Comparison of ENCODE assay signal across 21 cellular contexts in genomic region chrX:64580605-64581004, GRCh38.
"Had no signal": no experiment of that assay in that cellular context is flagged by ENCODE, and none has a peak within 500 bp of the region (broad histone marks: within the 10 kb centered on the region; RNA-seq: fewer than 3 reads in every experiment).

No MANE protein-coding gene starts in this region.

- ATAC-seq: activated CD4-positive, alpha-beta T cell treated with anti-CD3 and anti-CD28 coated beads for 36 hours; activated CD8-positive, alpha-beta memory T cell treated with anti-CD3 and anti-CD28 coated beads, Interleukin-2, amount 10 ng/mL, durations not matched to agents 7 days and 5 days; foreskin keratinocyte; mucosa of descending colon; right cardiac atrium; stimulated activated naive CD8-positive, alpha-beta T cell treated with anti-CD3 and anti-CD28 coated beads, Interleukin-15, amount 100 ng/mL, for 72 hours had no signal

- H3K4me3 Mint-ChIP-seq: activated CD4-positive, alpha-beta memory T cell treated with anti-CD3 and anti-CD28 coated beads for 36 hours; activated CD4-positive, alpha-beta T cell treated with anti-CD3 and anti-CD28 coated beads for 36 hours; activated CD8-positive, alpha-beta memory T cell treated with anti-CD3 and anti-CD28 coated beads, Interleukin-2, amount 10 ng/mL, durations not matched to agents 7 days and 5 days; activated naive CD8-positive, alpha-beta T cell treated with anti-CD3 and anti-CD28 coated beads, Interleukin-2, amount 10 ng/mL, durations not matched to agents 7 days and 5 days; stimulated activated naive CD8-positive, alpha-beta T cell treated with anti-CD3 and anti-CD28 coated beads, Interleukin-15, amount 100 ng/mL, for 72 hours; T-helper 1 cell treated with Interleukin-12 subunit alpha and Interleukin-12 subunit beta and Interleukin-4 antibody, amounts not matched to agents 30 μg/mL and 1 μg/mL, for 36 hours had no signal

- H3K27me3 Mint-ChIP-seq: activated CD4-positive, alpha-beta memory T cell treated with anti-CD3 and anti-CD28 coated beads for 36 hours; activated CD4-positive, alpha-beta T cell treated with anti-CD3 and anti-CD28 coated beads for 36 hours; activated CD8-positive, alpha-beta memory T cell treated with anti-CD3 and anti-CD28 coated beads, Interleukin-2, amount 10 ng/mL, durations not matched to agents 7 days and 5 days; activated naive CD8-positive, alpha-beta T cell treated with anti-CD3 and anti-CD28 coated beads, Interleukin-2, amount 10 ng/mL, durations not matched to agents 7 days and 5 days; naive B cell; stimulated activated naive CD8-positive, alpha-beta T cell treated with anti-CD3 and anti-CD28 coated beads, Interleukin-15, amount 100 ng/mL, for 72 hours had no signal

- H3K36me3 ChIP-seq: left ventricle myocardium inferior, suprapubic skin, transverse colon, uterus had no signal

- H3K9me3 ChIP-seq: left ventricle myocardium inferior, mucosa of descending colon, psoas muscle, suprapubic skin, transverse colon, uterus had no signal

- DNase-seq: activated CD8-positive, alpha-beta memory T cell treated with anti-CD3 and anti-CD28 coated beads, Interleukin-2, amount 10 ng/mL, durations not matched to agents 7 days and 5 days; activated naive CD8-positive, alpha-beta T cell treated with anti-CD3 and anti-CD28 coated beads, Interleukin-2, amount 10 ng/mL, durations not matched to agents 7 days and 5 days; amygdala; caudate nucleus; foreskin keratinocyte; kidney glomerular epithelial cell; left ventricle myocardium inferior; mammary epithelial cell; mucosa of descending colon; naive B cell; psoas muscle; right cardiac atrium; stimulated activated naive CD8-positive, alpha-beta T cell treated with anti-CD3 and anti-CD28 coated beads, Interleukin-15, amount 100 ng/mL, for 72 hours; transverse colon; uterus had no signal

- H3K36me3 Mint-ChIP-seq: activated CD4-positive, alpha-beta memory T cell treated with anti-CD3 and anti-CD28 coated beads for 36 hours; activated CD8-positive, alpha-beta memory T cell treated with anti-CD3 and anti-CD28 coated beads, Interleukin-2, amount 10 ng/mL, durations not matched to agents 7 days and 5 days; activated naive CD8-positive, alpha-beta T cell treated with anti-CD3 and anti-CD28 coated beads, Interleukin-2, amount 10 ng/mL, durations not matched to agents 7 days and 5 days; naive B cell had no signal

- H3K27ac Mint-ChIP-seq: activated CD4-positive, alpha-beta memory T cell treated with anti-CD3 and anti-CD28 coated beads for 36 hours; activated CD4-positive, alpha-beta T cell treated with anti-CD3 and anti-CD28 coated beads for 36 hours; activated CD8-positive, alpha-beta memory T cell treated with anti-CD3 and anti-CD28 coated beads, Interleukin-2, amount 10 ng/mL, durations not matched to agents 7 days and 5 days; activated naive CD8-positive, alpha-beta T cell treated with anti-CD3 and anti-CD28 coated beads, Interleukin-2, amount 10 ng/mL, durations not matched to agents 7 days and 5 days; stimulated activated naive CD8-positive, alpha-beta T cell treated with anti-CD3 and anti-CD28 coated beads, Interleukin-15, amount 100 ng/mL, for 72 hours; T-helper 1 cell treated with Interleukin-12 subunit alpha and Interleukin-12 subunit beta and Interleukin-4 antibody, amounts not matched to agents 30 μg/mL and 1 μg/mL, for 36 hours had no signal

- H3K27ac ChIP-seq: epithelial cell of prostate, foreskin keratinocyte, left ventricle myocardium inferior, psoas muscle, suprapubic skin, transverse colon, uterus, VCaP had no signal

- H3K4me1 Mint-ChIP-seq: activated CD8-positive, alpha-beta memory T cell treated with anti-CD3 and anti-CD28 coated beads, Interleukin-2, amount 10 ng/mL, durations not matched to agents 7 days and 5 days; activated naive CD8-positive, alpha-beta T cell treated with anti-CD3 and anti-CD28 coated beads, Interleukin-2, amount 10 ng/mL, durations not matched to agents 7 days and 5 days had no signal

- H3K4me3 ChIP-seq: left ventricle myocardium inferior, mucosa of descending colon, psoas muscle, suprapubic skin, transverse colon, uterus had no signal

- H3K4me1 ChIP-seq: foreskin keratinocyte, left ventricle myocardium inferior, psoas muscle, suprapubic skin, transverse colon, uterus had no signal
